Comparison of ENCODE assay signal across 18 cellular contexts in the genomic region with DNA sequence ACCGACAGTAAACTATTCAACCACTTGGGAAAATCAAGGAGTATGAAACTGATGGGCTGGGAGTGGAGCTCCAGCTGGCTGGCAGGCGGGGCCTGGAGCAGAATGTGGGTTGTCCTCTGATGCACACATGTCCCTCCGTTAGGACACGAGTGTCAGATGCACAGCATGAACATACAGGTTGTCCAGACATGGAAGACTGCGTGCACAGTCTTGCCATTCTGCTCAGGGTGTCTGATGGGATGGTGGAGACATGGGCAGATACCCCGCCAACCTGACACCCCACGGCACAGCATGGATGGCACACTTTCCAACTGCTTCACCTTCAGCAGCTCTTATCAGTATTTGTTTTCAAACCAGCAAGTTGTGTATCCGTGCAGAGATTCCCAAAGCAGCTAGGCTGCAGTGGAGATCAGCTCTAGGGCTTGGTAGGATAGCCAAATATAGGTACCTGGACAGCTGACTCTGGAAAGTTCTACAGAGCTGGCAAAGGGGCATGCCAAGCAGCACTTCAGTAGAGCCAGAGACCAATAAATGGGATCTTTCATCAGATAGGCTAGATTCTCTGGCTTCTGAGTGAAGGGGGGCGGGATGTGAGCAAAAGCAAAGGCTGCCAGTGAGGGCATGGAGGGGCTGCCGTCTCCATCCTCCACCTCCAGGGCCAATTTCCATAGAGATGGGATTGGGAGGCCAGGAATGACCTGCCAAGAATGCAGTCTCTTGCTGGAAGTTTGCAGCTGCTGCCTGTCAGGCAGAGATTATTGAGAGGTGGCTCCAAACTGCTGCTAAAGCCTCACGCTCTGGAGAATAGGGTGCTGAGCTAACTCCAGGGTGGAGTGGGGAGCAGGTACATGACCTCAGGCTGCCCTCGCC. TPM values are rescaled to one million over a fixed set of nuclear protein-coding genes. Genes with fewer than 3 reads are reported as not detected.
"Had no signal": no experiment of that assay in that cellular context is flagged by ENCODE, and none has a peak within 500 bp of the region (broad histone marks: within the 10 kb centered on the region; RNA-seq: fewer than 3 reads in every experiment).

No MANE protein-coding gene starts in this region.

- H3K4me3 ChIP-seq: body of pancreas, colonic mucosa, gastroesophageal sphincter, tibial artery had no signal

- H3K27me3 ChIP-seq: body of pancreas, colonic mucosa, gastroesophageal sphincter, tibial artery had no signal

- H3K9ac ChIP-seq: SK-N-SH had no signal

- H3K9me3 ChIP-seq: body of pancreas, colonic mucosa, gastroesophageal sphincter, SK-N-SH, tibial artery had no signal

- H3K36me3 ChIP-seq: colonic mucosa, gastroesophageal sphincter, tibial artery had no signal

- H3K9me2 ChIP-seq: SK-N-SH had no signal

- H3K4me1 ChIP-seq: body of pancreas, colonic mucosa had no signal

- ATAC-seq: activated CD4-positive, alpha-beta T cell treated with anti-CD3 and anti-CD28 coated beads for 36 hours; activated CD8-positive, alpha-beta memory T cell treated with anti-CD3 and anti-CD28 coated beads, Interleukin-2, amount 10 ng/mL, durations not matched to agents 7 days and 5 days; body of pancreas; gastroesophageal sphincter; WTC11 had no signal

- H3K27ac ChIP-seq: body of pancreas, colonic mucosa, tibial artery had no signal

- H3K4me2 ChIP-seq: SK-N-SH had no signal

- DNase-seq: activated CD4-positive, alpha-beta T cell treated with anti-CD3 and anti-CD28 coated beads for 36 hours; activated CD4-positive, alpha-beta T cell treated with anti-CD3 and anti-CD28 coated beads, Interleukin-2, amount 50 U/mL, for 48 hours; activated CD8-positive, alpha-beta memory T cell treated with anti-CD3 and anti-CD28 coated beads, Interleukin-2, amount 10 ng/mL, durations not matched to agents 7 days and 5 days; activated naive CD4-positive, alpha-beta T cell treated with Interleukin-2 at 50 U/mL for 16 hours; activated naive CD8-positive, alpha-beta T cell treated with anti-CD3 and anti-CD28 coated beads, Interleukin-2, amount 10 ng/mL, durations not matched to agents 7 days and 5 days; body of pancreas; colonic mucosa; erythroblast; nephron progenitor cell; SK-N-SH; small intestine; stimulated activated CD4-positive, alpha-beta T cell treated with anti-CD3 and anti-CD28 coated beads, Interleukin-4, amount 100 ng/mL, for 1 hour; tibial artery had no signal

RNA-seq across cellular contexts. Expression of a gene that starts 47.2 kb away (rescaled TPM):
- total RNA-seq: activated CD4-positive, alpha-beta T cell treated with anti-CD3 and anti-CD28 coated beads for 36 hours; activated CD8-positive, alpha-beta memory T cell treated with anti-CD3 and anti-CD28 coated beads, Interleukin-2, amount 10 ng/mL, durations not matched to agents 7 days and 5 days; activated naive CD8-positive, alpha-beta T cell treated with anti-CD3 and anti-CD28 coated beads, Interleukin-2, amount 10 ng/mL, durations not matched to agents 7 days and 5 days; activated T-helper 2 cell treated with anti-CD3 and anti-CD28 coated beads, Interferon-gamma antibody, Interleukin-2, Interleukin-4, amounts not matched to agents 10 μg/mL and 5 μg/mL and 100 μg/mL, durations not matched to agents 14 hours and 24 hours and 36 hours; lung microvascular endothelial cell; WTC11 had no signal
- polyA plus RNA-seq: keratinocyte had no signal
